Comparison of ENCODE assay signal across 22 cellular contexts in the genomic region with DNA sequence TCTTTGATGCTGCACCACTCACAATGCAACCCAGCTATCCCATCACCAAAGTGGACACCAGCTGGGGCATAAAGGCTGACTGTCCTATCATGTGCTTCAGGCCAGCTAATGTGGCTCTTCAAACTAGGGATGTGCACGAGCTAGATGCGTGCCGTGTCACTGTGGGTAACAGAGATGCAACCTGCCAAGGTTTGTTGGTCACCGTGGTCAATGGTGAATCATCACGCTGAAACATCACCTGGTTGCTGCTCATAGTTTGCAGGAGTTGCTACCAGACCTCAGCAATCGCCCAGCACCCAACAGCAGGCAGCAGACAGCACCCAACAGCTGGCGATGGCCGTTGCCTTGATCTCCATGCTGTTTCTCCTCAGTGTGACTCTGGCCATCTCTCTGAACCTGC. TPM values are rescaled to one million over a fixed set of nuclear protein-coding genes. Genes with fewer than 3 reads are reported as not detected.
A peak's percentile ranks its signal among the peaks of the same experiment; 100 is the strongest.
DNase-seq lines count a peak whose midpoint lies in the region; ATAC-seq and TF ChIP-seq lines count a peak whose summit lies in the region.
"Had no signal": no experiment of that assay in that cellular context is flagged by ENCODE, and none has a peak within 500 bp of the region (broad histone marks: within the 10 kb centered on the region; RNA-seq: fewer than 3 reads in every experiment).

No MANE protein-coding gene starts in this region.

- H3K4me1 ChIP-seq in mammary epithelial cell (ENCODE audit: insufficient read depth, low read length) (peaks cover 11% of the 10 kb centered on the region), breast epithelium (no peaks in the 10 kb centered on the region), PC-3 (ENCODE audit: insufficient read depth, low read length) (no peaks in the 10 kb centered on the region), stomach smooth muscle (ENCODE audit: control insufficient read depth, insufficient read depth, low read length) (no peaks in the 10 kb centered on the region)
- H3K4me1 ChIP-seq: BE2C, Caco-2 had no signal

- H3K9ac ChIP-seq in mammary epithelial cell (ENCODE audit: insufficient read depth, low read length) = no peak overlapping the region
- H3K9ac ChIP-seq in PC-3 (ENCODE audit: low read length) = no peak overlapping the region
- no peak overlapping the region for H3K9ac ChIP-seq in stomach smooth muscle (ENCODE audit: low read length in 2 of 2)

- H3K4me3 ChIP-seq in mammary epithelial cell (replicated peaks in 1 of 3; ENCODE audit: insufficient read depth in 1 of 3, low read depth in 2 of 3, low read length in 3 of 3) (no peak overlapping the region), breast epithelium (no peak overlapping the region), PC-3 (ENCODE audit: low read length) (no peak overlapping the region), stomach smooth muscle (ENCODE audit: low read length in 2 of 2) (peak overlapping the region; percentile 29 to 34)
- H3K4me3 ChIP-seq: MG63, SJSA1 had no signal

- no peak overlapping the region for H3K27ac ChIP-seq in mammary epithelial cell (ENCODE audit: insufficient read depth, low read depth, low read length)
- H3K27ac ChIP-seq in breast epithelium = no peak overlapping the region
- H3K27ac ChIP-seq in PC-3 (ENCODE audit: low read length) = no peak overlapping the region
- H3K27ac ChIP-seq in stomach smooth muscle (ENCODE audit: low read length) = no peak overlapping the region
- H3K27ac ChIP-seq: SJSA1 had no signal

- intact Hi-C loops in mammary epithelial cell (cut with micrococcal nuclease) = no loop called here
- intact Hi-C loops in breast epithelium (cut with DNase I; ENCODE audit: low total_unique reads) = no loop called here
- intact Hi-C loops in PC-3 (cut with micrococcal nuclease) = no loop called here

- in situ Hi-C loops in mammary epithelial cell (cut with MboI; ENCODE audit: low sequenced_read_pairs in 2 of 2) = loop anchor here in 1 of 2 donors (10.0 kb wide), 1 partner anchor 237 kb away; no protein-coding TSS in a partner anchor

- H3K27ac Mint-ChIP-seq in T-helper 2 cell treated with Interferon-gamma antibody and Interleukin-4, amounts not matched to agents 5 μg/mL and 100 μg/mL, for 36 hours = no peak overlapping the region
- H3K27ac Mint-ChIP-seq: CD4-positive, alpha-beta T cell; IgD-negative memory B cell had no signal

- H3K9me3 ChIP-seq in mammary epithelial cell (replicated peaks; ENCODE audit: insufficient read depth, low read length) = peaks cover 12% of the 10 kb centered on the region
- H3K9me3 ChIP-seq in breast epithelium = peaks cover 57 to 88% of the 10 kb centered on the region in 2 donors
- H3K9me3 ChIP-seq in PC-3 (ENCODE audit: low read length) = 0 out of 2 replicates have a peak, but pooled peaks cover 3% of the 10 kb centered on the region
- peaks cover 33 to 50% of the 10 kb centered on the region in 2 donors for H3K9me3 ChIP-seq in stomach smooth muscle (ENCODE audit: control insufficient read depth in 2 of 2, low read length in 2 of 2)
- H3K9me3 ChIP-seq: BE2C, Caco-2 had no signal

- 66% methylated on average over 4 of the region's 8 CpGs for WGBS in mammary epithelial cell (ENCODE audit: low coverage, missing lambda C conversion rate)

- H3K36me3 Mint-ChIP-seq in T-helper 2 cell treated with Interferon-gamma antibody and Interleukin-4, amounts not matched to agents 5 μg/mL and 100 μg/mL, for 36 hours (ENCODE audit: low read depth) = peaks cover 3% of the 10 kb centered on the region
- H3K36me3 Mint-ChIP-seq: IgD-negative memory B cell had no signal

- TF ChIP-seq CTCF in mammary epithelial cell (conservative IDR thresholded peaks at IDR 0.05 in 1 of 2, IDR thresholded peaks at IDR 0.05 in 1 of 2; ENCODE audit: extremely low read depth in 1 of 2, insufficient read depth in 1 of 2, low read depth in 1 of 2, low read length in 2 of 2) = no peak
- no peak for TF ChIP-seq CTCF in breast epithelium (IDR thresholded peaks at IDR 0.05)
- no peak for TF ChIP-seq CTCF in PC-3 (conservative IDR thresholded peaks at IDR 0.05; ENCODE audit: low read depth, low read length)

- H3K79me2 ChIP-seq in mammary epithelial cell (ENCODE audit: insufficient read depth, low read length) (no peaks in the 10 kb centered on the region), PC-3 (ENCODE audit: low read length) (no peaks in the 10 kb centered on the region)

- H3K9me3 Mint-ChIP-seq in T-helper 2 cell treated with Interferon-gamma antibody and Interleukin-4, amounts not matched to agents 5 μg/mL and 100 μg/mL, for 36 hours = peaks cover 32% of the 10 kb centered on the region

- no peaks in the 10 kb centered on the region for H3K9me2 ChIP-seq in PC-3 (replicated peaks; ENCODE audit: low read length)

- no peaks in the 10 kb centered on the region for H3F3A ChIP-seq in PC-3 (ENCODE audit: low read length, unreplicated experiment)

- CTCF ChIA-PET in mammary epithelial cell (lab: Charles Lee; ENCODE audit: low non-redundant PET) = no interaction called here
- CTCF ChIA-PET in PC-3 (lab: Charles Lee) = no interaction called here

- dilution Hi-C loops in mammary epithelial cell (cut with HindIII; ENCODE audit: low sequenced_read_pairs) = loop anchor here (5.0 kb wide), 1 partner anchor 51 kb away; no protein-coding TSS in a partner anchor

- H3K27me3 ChIP-seq in mammary epithelial cell (ENCODE audit: insufficient read depth, low read length) = no peaks in the 10 kb centered on the region
- no peaks in the 10 kb centered on the region for H3K27me3 ChIP-seq in breast epithelium
- H3K27me3 ChIP-seq in PC-3 (ENCODE audit: low read length) = no peaks in the 10 kb centered on the region
- peaks cover 2 to 4% of the 10 kb centered on the region in 2 donors for H3K27me3 ChIP-seq in stomach smooth muscle (ENCODE audit: control insufficient read depth in 1 of 2, insufficient read depth in 2 of 2, low read length in 2 of 2)
- H3K27me3 ChIP-seq: BE2C, MG63, SJSA1 had no signal

- no peaks in the 10 kb centered on the region for H4K20me1 ChIP-seq in mammary epithelial cell (ENCODE audit: insufficient read depth, low read length)
- H4K20me1 ChIP-seq in PC-3 (ENCODE audit: low read length) = no peaks in the 10 kb centered on the region

- H3K36me3 ChIP-seq in mammary epithelial cell (ENCODE audit: insufficient read depth, low read length) (no peaks in the 10 kb centered on the region), breast epithelium (no peaks in the 10 kb centered on the region), PC-3 (ENCODE audit: low read depth, low read length) (no peaks in the 10 kb centered on the region), stomach smooth muscle (ENCODE audit: control insufficient read depth in 2 of 2, insufficient read depth in 2 of 2, low read length in 2 of 2) (peaks cover 2 to 4% of the 10 kb centered on the region in 2 donors)
- H3K36me3 ChIP-seq: BE2C, MG63, SJSA1 had no signal

- DNase-seq in mammary epithelial cell (peak; percentile 46), breast epithelium (ENCODE audit: low spot score in 2 of 2) (no peak), PC-3 (peak; percentile 30), glomerular visceral epithelial cell (ENCODE audit: extremely low spot score) (peak; percentile 51), SKM-1 (lab: John Stamatoyannopoulos, UW; ENCODE audit: unreplicated experiment) (no peak)
- DNase-seq in T-helper 2 cell treated with Interferon-gamma antibody and Interleukin-4, amounts not matched to agents 5 μg/mL and 100 μg/mL, for 36 hours (ENCODE audit: low spot score) = no peak
- DNase-seq: BE2C; Caco-2; CD4-positive, alpha-beta T cell; DMS 273 treated with DMSO at 0.1 percent for 48 hours; DMS79 treated with DMSO at 0.1 percent for 48 hours; GOT3; Karpas-422; MG63; NCI-H1417; NCI-H1694 treated with DMSO at 0.1 percent for 48 hours; NCI-H446; NCI-H526 had no signal

- no peak overlapping the region for H2AFZ ChIP-seq in mammary epithelial cell (ENCODE audit: low read depth, low read length)
- H2AFZ ChIP-seq in PC-3 (ENCODE audit: low read length) = no peak overlapping the region

- BruUV-seq in mammary epithelial cell (replicated peaks; lab: Mats Ljungman, UMichigan) (no TSS peak), PC-3 (replicated peaks; lab: Mats Ljungman, UMichigan) (no TSS peak)

- H3K4me2 ChIP-seq in mammary epithelial cell (ENCODE audit: insufficient read depth, low read depth, low read length) (no peak overlapping the region), PC-3 (ENCODE audit: low read length) (no peak overlapping the region)

- H3K4me1 Mint-ChIP-seq in T-helper 2 cell treated with Interferon-gamma antibody and Interleukin-4, amounts not matched to agents 5 μg/mL and 100 μg/mL, for 36 hours (ENCODE audit: low read depth) = peaks cover 9% of the 10 kb centered on the region

- ATAC-seq in PC-3 = no peak
- ATAC-seq: HCT116 had no signal

- peaks cover 20% of the 10 kb centered on the region for H3K27me3 Mint-ChIP-seq in T-helper 2 cell treated with Interferon-gamma antibody and Interleukin-4, amounts not matched to agents 5 μg/mL and 100 μg/mL, for 36 hours (ENCODE audit: low read depth)

- TF ChIP-seq POLR2A in breast epithelium (IDR thresholded peaks at IDR 0.05) = no peak

- H3K4me3 Mint-ChIP-seq in T-helper 2 cell treated with Interferon-gamma antibody and Interleukin-4, amounts not matched to agents 5 μg/mL and 100 μg/mL, for 36 hours = no peak overlapping the region
- H3K4me3 Mint-ChIP-seq: CD4-positive, alpha-beta T cell had no signal

- POLR2A ChIA-PET in PC-3 (lab: Charles Lee; ENCODE audit: unreplicated experiment) = interaction anchor here (0.6 kb wide), 1 partner anchor 236 kb away, joined by 3 read pairs; no protein-coding TSS in a partner anchor

RNA-seq across cellular contexts. Expression of a gene that starts 2.1 kb away (rescaled TPM):
- under 1 TPM; 0.26 to 0.83 TPM for total RNA-seq in mammary epithelial cell
- polyA plus RNA-seq in mammary epithelial cell = 0.41 TPM
- polyA minus RNA-seq in mammary epithelial cell = not detected
- 1 to 10 TPM in 2 of 3 donors, under 1 TPM in 1; 0.80 to 1.3 (median 1.2) TPM for total RNA-seq in breast epithelium
- 0.04 and 0.06 TPM in 2 replicates for total RNA-seq in PC-3 (2014; rRNA removed)
- total RNA-seq: CD4-positive, alpha-beta T cell had no signal
- polyA plus RNA-seq: IgD-negative memory B cell had no signal

RNA-seq across cellular contexts. Expression of a gene that starts 7.6 kb away (rescaled TPM):
- 10 to 100 TPM; 45.2 to 46.0 TPM for total RNA-seq in mammary epithelial cell
- polyA plus RNA-seq in mammary epithelial cell = 24.4 TPM
- 29.3 TPM for polyA minus RNA-seq in mammary epithelial cell
- total RNA-seq in breast epithelium = 10 to 100 TPM; 59.2 to 96.2 (median 68.2) TPM
- total RNA-seq in PC-3 (2014; rRNA removed) = 27.6 and 32.3 TPM in 2 replicates

RNA-seq across cellular contexts. Expression of a gene that starts 10.3 kb away (rescaled TPM):
- total RNA-seq in mammary epithelial cell (1 to 10 TPM; 1.7 to 3.0 TPM), breast epithelium (1 to 10 TPM; 4.6 to 8.6 (median 6.2) TPM), PC-3 (2014; rRNA removed) (not detected in 2 replicates)
- 2.0 TPM for polyA plus RNA-seq in mammary epithelial cell
- 3.6 TPM for polyA minus RNA-seq in mammary epithelial cell
- total RNA-seq: CD4-positive, alpha-beta T cell had no signal
- polyA plus RNA-seq: IgD-negative memory B cell had no signal

RNA-seq across cellular contexts. Expression of a gene that starts 15.4 kb away (rescaled TPM):
- total RNA-seq in mammary epithelial cell = under 1 TPM; 0.83 to 0.96 TPM
- 0.75 TPM for polyA plus RNA-seq in mammary epithelial cell
- polyA minus RNA-seq in mammary epithelial cell = 0.16 TPM
- 1 to 10 TPM; 4.3 to 5.9 (median 5.0) TPM for total RNA-seq in breast epithelium
- not detected in 2 replicates for total RNA-seq in PC-3 (2014; rRNA removed)
- total RNA-seq: CD4-positive, alpha-beta T cell had no signal

RNA-seq across cellular contexts. Expression of a gene that starts 21.7 kb away (rescaled TPM):
- total RNA-seq in mammary epithelial cell (1 to 10 TPM; 1.3 to 3.0 TPM), breast epithelium (1 to 10 TPM; 2.7 to 5.9 (median 5.1) TPM), PC-3 (2014; rRNA removed) (0.04 TPM in 1 of 2 replicates, not detected in the other)
- polyA plus RNA-seq in mammary epithelial cell = 0.14 TPM
- polyA minus RNA-seq in mammary epithelial cell = not detected

Comparison
In these comparisons a context has a peak if more than half of its experiments do, and no peak if none do; other contexts are left out.
1. DNase-seq: peak in mammary epithelial cell (single experiment), PC-3 (single experiment) and glomerular visceral epithelial cell (single experiment); none in breast epithelium (0 of 2), SKM-1 (single experiment) and T-helper 2 cell treated with Interferon-gamma antibody and Interleukin-4, amounts not matched to agents 5 μg/mL and 100 μg/mL, for 36 hours (single experiment).
2. H3K4me3 ChIP-seq: peak in stomach smooth muscle (2 of 2); none in mammary epithelial cell (0 of 3), breast epithelium (0 of 3) and PC-3 (single experiment).